ENCODE assay signal across 16 cellular contexts in genomic region chr19:55382013-55382412, GRCh38. TPM values are rescaled to one million over a fixed set of nuclear protein-coding genes. Genes with fewer than 3 reads are reported as not detected.
DNase-seq lines count a peak whose midpoint lies in the region; ATAC-seq and TF ChIP-seq lines count a peak whose summit lies in the region.
"Had no signal": no experiment of that assay in that cellular context is flagged by ENCODE, and none has a peak within 500 bp of the region (broad histone marks: within the 10 kb centered on the region; RNA-seq: fewer than 3 reads in every experiment).

No MANE protein-coding gene starts in this region.

- peaks cover 9% of the 10 kb centered on the region for H3K36me3 ChIP-seq in WERI-Rb-1

- H3K9me3 Mint-ChIP-seq in stimulated activated naive CD8-positive, alpha-beta T cell treated with anti-CD3 and anti-CD28 coated beads, Interleukin-15, Interleukin-2, amounts not matched to agents 100 ng/mL and 50 ng/mL, for 24 hours = no peaks in the 10 kb centered on the region
- H3K9me3 Mint-ChIP-seq in endothelial cell (ENCODE audit: unreplicated experiment) = no peaks in the 10 kb centered on the region

- no peak overlapping the region for H3K4me3 ChIP-seq in WERI-Rb-1 (ENCODE audit: low read depth, low read length)
- H3K4me3 ChIP-seq: left ventricle myocardium inferior had no signal

- no peaks in the 10 kb centered on the region for H3K9me3 ChIP-seq in WERI-Rb-1 (ENCODE audit: severe bottlenecking)
- H3K9me3 ChIP-seq: left ventricle myocardium inferior had no signal

- H3K4me3 Mint-ChIP-seq in stimulated activated naive CD8-positive, alpha-beta T cell treated with anti-CD3 and anti-CD28 coated beads, Interleukin-15, Interleukin-2, amounts not matched to agents 100 ng/mL and 50 ng/mL, for 24 hours = peak overlapping the region; percentile 90
- H3K4me3 Mint-ChIP-seq in endothelial cell (ENCODE audit: unreplicated experiment) = peak overlapping the region; percentile 13

- TF ChIP-seq CTCF in WERI-Rb-1 (IDR thresholded peaks at IDR 0.05; ENCODE audit: low read depth, low read length) (no peak), endothelial cell (IDR thresholded peaks at IDR 0.05; ENCODE audit: unreplicated experiment) (no peak)

- H3K27ac ChIP-seq in WERI-Rb-1 = peak overlapping the region; percentile 72
- H3K27ac ChIP-seq: left ventricle myocardium inferior had no signal

- no peaks in the 10 kb centered on the region for H3K27me3 ChIP-seq in WERI-Rb-1 (ENCODE audit: insufficient read depth, low read depth, severe bottlenecking)

- no peak for DNase-seq in stimulated activated naive CD8-positive, alpha-beta T cell treated with anti-CD3 and anti-CD28 coated beads, Interleukin-15, Interleukin-2, amounts not matched to agents 100 U/mL and 50 U/mL, for 24 hours
- no peak for DNase-seq in WERI-Rb-1
- no peak for DNase-seq in endothelial cell (ENCODE audit: low spot score)
- no peak for DNase-seq in GM03348 (ENCODE audit: low spot score)
- DNase-seq in EL = no peak
- DNase-seq: central memory CD4-positive, alpha-beta T cell; left ventricle myocardium inferior; NCI-H1930 had no signal

- ATAC-seq in stimulated activated naive CD8-positive, alpha-beta T cell treated with anti-CD3 and anti-CD28 coated beads, Interleukin-15, Interleukin-2, amounts not matched to agents 100 U/mL and 50 U/mL, for 24 hours = no peak
- no peak for ATAC-seq in GM21825 (IDR thresholded peaks at IDR 0.05; ENCODE audit: unreplicated experiment)
- no peak for ATAC-seq in GM21390 (IDR thresholded peaks at IDR 0.05; ENCODE audit: unreplicated experiment)

- peaks cover 29% of the 10 kb centered on the region for H3K4me1 Mint-ChIP-seq in stimulated activated naive CD8-positive, alpha-beta T cell treated with anti-CD3 and anti-CD28 coated beads, Interleukin-15, Interleukin-2, amounts not matched to agents 100 ng/mL and 50 ng/mL, for 24 hours (ENCODE audit: low read depth)
- H3K4me1 Mint-ChIP-seq in endothelial cell (ENCODE audit: unreplicated experiment) = peaks cover 19% of the 10 kb centered on the region

- H3K27me3 Mint-ChIP-seq in stimulated activated naive CD8-positive, alpha-beta T cell treated with anti-CD3 and anti-CD28 coated beads, Interleukin-15, Interleukin-2, amounts not matched to agents 100 ng/mL and 50 ng/mL, for 24 hours = no peaks in the 10 kb centered on the region
- peaks cover 33% of the 10 kb centered on the region for H3K27me3 Mint-ChIP-seq in endothelial cell (ENCODE audit: unreplicated experiment)

- H3K27ac Mint-ChIP-seq in stimulated activated naive CD8-positive, alpha-beta T cell treated with anti-CD3 and anti-CD28 coated beads, Interleukin-15, Interleukin-2, amounts not matched to agents 100 ng/mL and 50 ng/mL, for 24 hours = no peak overlapping the region
- no peak overlapping the region for H3K27ac Mint-ChIP-seq in endothelial cell (ENCODE audit: unreplicated experiment)

- peaks cover 19% of the 10 kb centered on the region for H3K36me3 Mint-ChIP-seq in stimulated activated naive CD8-positive, alpha-beta T cell treated with anti-CD3 and anti-CD28 coated beads, Interleukin-15, Interleukin-2, amounts not matched to agents 100 ng/mL and 50 ng/mL, for 24 hours (ENCODE audit: low read depth)
- peaks cover 7% of the 10 kb centered on the region for H3K36me3 Mint-ChIP-seq in endothelial cell (ENCODE audit: low read depth, unreplicated experiment)

RNA-seq across cellular contexts. Expression of gene TMEM238, which starts 2.1 kb away (rescaled TPM):
- total RNA-seq in endothelial cell (ENCODE audit: unreplicated experiment) = 0.64 TPM
- total RNA-seq: fibroblast of villous mesenchyme, myocyte had no signal

RNA-seq across cellular contexts. Expression of gene RPL28, which starts 3.7 kb away (rescaled TPM):
- total RNA-seq in endothelial cell (ENCODE audit: unreplicated experiment) = 3,792 TPM

RNA-seq across cellular contexts. Expression of gene TMEM190, which starts 5.4 kb away (rescaled TPM):
- not detected for total RNA-seq in endothelial cell (ENCODE audit: unreplicated experiment)
- total RNA-seq: fibroblast of villous mesenchyme, HT1080, left ventricle myocardium inferior, myocyte, NCI-H460, pulmonary artery endothelial cell had no signal

RNA-seq across cellular contexts. Expression of gene IL11, which starts 11.8 kb away (rescaled TPM):
- 0.21 TPM for total RNA-seq in endothelial cell (ENCODE audit: unreplicated experiment)
- total RNA-seq: left ventricle myocardium inferior had no signal

RNA-seq across cellular contexts. Expression of gene GARIN5B, which starts 19.0 kb away (rescaled TPM):
- not detected for total RNA-seq in endothelial cell (ENCODE audit: unreplicated experiment)
- total RNA-seq: fibroblast of villous mesenchyme, HT1080, left ventricle myocardium inferior, myocyte, NCI-H460, pulmonary artery endothelial cell had no signal
